9 cellular contexts compared by ENCODE assay signal in genomic region chr16:24070851-24071250, GRCh38.
DNase-seq lines count a peak whose midpoint lies in the region; ATAC-seq and TF ChIP-seq lines count a peak whose summit lies in the region.
"Had no signal": no experiment of that assay in that cellular context is flagged by ENCODE, and none has a peak within 500 bp of the region (broad histone marks: within the 10 kb centered on the region; RNA-seq: fewer than 3 reads in every experiment).

No MANE protein-coding gene starts in this region.

- no peaks in the 10 kb centered on the region for H3K27me3 Mint-ChIP-seq in naive B cell
- H3K27me3 Mint-ChIP-seq: activated naive CD8-positive, alpha-beta T cell had no signal

- TF ChIP-seq POLR2A in gastrocnemius medialis (IDR thresholded peaks at IDR 0.05), result no peak
- no peak for TF ChIP-seq POLR2A in GM18505 (IDR thresholded peaks at IDR 0.05; ENCODE audit: borderline replicate concordance, extremely low read depth, insufficient read depth, insufficient read length)

- no peaks in the 10 kb centered on the region for H3K4me1 ChIP-seq in gastrocnemius medialis

- peaks cover 53 to 67% (median 65%) of the 10 kb centered on the region in 3 donors for H3K4me1 Mint-ChIP-seq in naive B cell

- H3K4me3 Mint-ChIP-seq in naive B cell, result peak overlapping the region in 5 of 8 donors; percentile 3 to 76 (median 32)
- H3K4me3 Mint-ChIP-seq: activated naive CD8-positive, alpha-beta T cell had no signal

- H3K9me3 Mint-ChIP-seq in naive B cell, result no peaks in the 10 kb centered on the region

- no peaks in the 10 kb centered on the region for H3K36me3 ChIP-seq in gastrocnemius medialis

- no peak for TF ChIP-seq CTCF in gastrocnemius medialis (IDR thresholded peaks at IDR 0.05 in 4 of 5, conservative IDR thresholded peaks at IDR 0.05 in 1 of 5)

- H3K4me3 ChIP-seq in gastrocnemius medialis, result no peak overlapping the region

- in situ Hi-C loops in gastrocnemius medialis (cut with MboI; ENCODE audit: low sequenced_read_pairs in 4 of 4), result no loop called here

- DNase-seq in NCI-H2227 (lab: John Stamatoyannopoulos, UW; ENCODE audit: unreplicated experiment) (peak; percentile 40), NCI-H2227 treated with DMSO at 0.1 percent for 48 hours (lab: John Stamatoyannopoulos, UW) (no peak), RPMI8226 (peak; percentile 61), dermis blood vessel endothelial cell (peak; percentile 70), naive B cell (peak; percentile 60), gastrocnemius medialis (no peak)

- no peaks in the 10 kb centered on the region for H3K9me3 ChIP-seq in gastrocnemius medialis

- intact Hi-C loops in gastrocnemius medialis (cut with DNase I; ENCODE audit: low total_unique reads), result no loop called here

- H3K36me3 Mint-ChIP-seq in naive B cell, result no peaks in the 10 kb centered on the region

- H3K27ac ChIP-seq in gastrocnemius medialis, result no peak overlapping the region

- H3K27me3 ChIP-seq in gastrocnemius medialis, result no peaks in the 10 kb centered on the region

- H3K27ac Mint-ChIP-seq in naive B cell, result peak overlapping the region; percentile 88 to 99 (median 97)
- H3K27ac Mint-ChIP-seq: activated naive CD8-positive, alpha-beta T cell had no signal

- ATAC-seq in HG03175 (IDR thresholded peaks at IDR 0.05; ENCODE audit: unreplicated experiment), result peak; percentile 59
- peak; percentile 54 to 62 for ATAC-seq in naive B cell (ENCODE audit: low read depth in 2 of 2)
- no peak for ATAC-seq in gastrocnemius medialis
- ATAC-seq in GM18505 (IDR thresholded peaks at IDR 0.05; ENCODE audit: unreplicated experiment), result no peak

Comparison
In these comparisons a context has a peak if more than half of its experiments do, and no peak if none do; other contexts are left out.
1. DNase-seq: peak in NCI-H2227 (single experiment), RPMI8226 (single experiment), dermis blood vessel endothelial cell (single experiment) and naive B cell (single experiment); none in NCI-H2227 treated with DMSO at 0.1 percent for 48 hours (single experiment) and gastrocnemius medialis (0 of 2).
2. ATAC-seq: peak in HG03175 (single experiment) and naive B cell (2 of 2); none in gastrocnemius medialis (0 of 2) and GM18505 (single experiment).